Comparison of ENCODE assay signal across 8 cellular contexts in the genomic region with DNA sequence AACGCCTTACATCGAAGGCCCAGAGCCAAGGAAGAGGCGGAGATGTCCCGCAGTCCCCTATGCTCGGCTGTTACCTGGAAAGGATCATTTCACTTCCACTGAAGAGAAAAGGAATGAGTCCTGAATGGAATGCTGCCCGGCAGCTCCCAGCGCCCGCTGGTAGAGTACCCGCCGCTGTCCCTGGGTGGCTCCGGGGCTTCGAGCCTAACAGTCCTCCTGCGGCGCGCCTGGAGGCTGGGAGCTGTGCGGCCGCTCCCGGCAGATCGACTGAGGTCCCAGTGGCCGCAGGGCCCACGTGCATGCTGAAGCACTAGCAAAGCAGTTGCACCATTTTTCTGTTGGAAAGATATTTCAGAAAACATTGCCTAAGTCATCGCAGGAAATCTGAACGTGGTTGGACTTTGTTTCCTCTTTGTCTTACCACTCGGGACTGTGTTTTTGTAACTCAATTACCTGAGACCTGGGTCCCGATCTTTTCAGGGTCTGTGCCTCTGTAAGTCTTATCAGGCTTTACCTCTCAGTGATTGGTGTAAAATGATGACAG. TPM values are rescaled to one million over a fixed set of nuclear protein-coding genes. Genes with fewer than 3 reads are reported as not detected.
DNase-seq lines count a peak whose midpoint lies in the region; ATAC-seq, FAIRE-seq and TF ChIP-seq lines count a peak whose summit lies in the region.

No MANE protein-coding gene starts in this region.

- TF ChIP-seq CTCF in BE2C (IDR thresholded peaks at IDR 0.05; ENCODE audit: low read depth, low read length) (no peak), WERI-Rb-1 (IDR thresholded peaks at IDR 0.05; ENCODE audit: low read depth, low read length) (no peak), gastroesophageal sphincter (IDR thresholded peaks at IDR 0.05) (peak in 2 of 4 experiments; percentile 17 to 35), GM10248 (IDR thresholded peaks at IDR 0.05; ENCODE audit: control extremely low read depth, extremely low read depth, low read depth, missing control alignments) (no peak)

- H3K36me3 ChIP-seq in BE2C (no peaks in the 10 kb centered on the region), WERI-Rb-1 (no peaks in the 10 kb centered on the region), gastroesophageal sphincter (no peaks in the 10 kb centered on the region), neuron (ENCODE audit: insufficient read depth, low read length) (no peaks in the 10 kb centered on the region)

- no peak for TF ChIP-seq EP300 in gastroesophageal sphincter (IDR thresholded peaks at IDR 0.05)

- H3K4me3 ChIP-seq in BE2C (ENCODE audit: low read depth, low read length) (peak overlapping the region; percentile 90), WERI-Rb-1 (ENCODE audit: low read depth, low read length) (peak overlapping the region; percentile 95), gastroesophageal sphincter (peak overlapping the region in 1 of 2 donors; percentile 96), neuron (ENCODE audit: low read length) (peak overlapping the region; percentile 86)

- H3K9me3 ChIP-seq in BE2C (no peaks in the 10 kb centered on the region), WERI-Rb-1 (ENCODE audit: severe bottlenecking) (no peaks in the 10 kb centered on the region), gastroesophageal sphincter (no peaks in the 10 kb centered on the region), neuron (ENCODE audit: low read length) (no peaks in the 10 kb centered on the region)

- no peaks in the 10 kb centered on the region; the same call in 1 of the 2 replicates for H3K4me1 ChIP-seq in BE2C
- H3K4me1 ChIP-seq in gastroesophageal sphincter: peaks cover 0 to 64% (median 24%) of the 10 kb centered on the region in 3 donors
- H3K4me1 ChIP-seq in neuron (ENCODE audit: insufficient read depth, low read length): peaks cover 36% of the 10 kb centered on the region

- peak; percentile 57 for FAIRE-seq in HTR-8/SVneo (lab: Jason Lieb, UNC)

- H2AFZ ChIP-seq in neuron (ENCODE audit: low read depth, low read length): peak overlapping the region; percentile 29

- ATAC-seq in gastroesophageal sphincter: peak; percentile 18
- no peak for ATAC-seq in GM21576 (IDR thresholded peaks at IDR 0.05; ENCODE audit: unreplicated experiment)
- ATAC-seq in HG02981 (IDR thresholded peaks at IDR 0.05; ENCODE audit: unreplicated experiment): no peak

- POLR2A ChIA-PET in GM10248 (lab: Yijun Ruan, JAX): no interaction called here

- H3K27me3 ChIP-seq in BE2C: peaks cover 23% of the 10 kb centered on the region
- H3K27me3 ChIP-seq in WERI-Rb-1 (ENCODE audit: insufficient read depth, low read depth, severe bottlenecking): peaks cover 24% of the 10 kb centered on the region
- H3K27me3 ChIP-seq in gastroesophageal sphincter: peaks cover 24% of the 10 kb centered on the region
- peaks cover 21% of the 10 kb centered on the region for H3K27me3 ChIP-seq in neuron (ENCODE audit: insufficient read depth, low read length)

- DNase-seq in BE2C (peak; percentile 83), HTR-8/SVneo (ENCODE audit: insufficient read length, low spot score) (no peak), WERI-Rb-1 (peak; percentile 35), GM10248 (ENCODE audit: extremely low spot score) (no peak)

- H3K27ac ChIP-seq in WERI-Rb-1 (no peak overlapping the region), gastroesophageal sphincter (peak overlapping the region in 3 of 4 donors; percentile 75 to 100 (median 99))

- no peak for TF ChIP-seq POLR2A in gastroesophageal sphincter (IDR thresholded peaks at IDR 0.05)

- CTCF ChIA-PET in GM10248 (lab: Yijun Ruan, JAX): interaction anchor here (1.5 to 4.9 kb wide), 2 partner anchors 380 to 892 kb away, joined by 3 to 61 read pairs; no protein-coding TSS in a partner anchor

- WGBS in gastroesophageal sphincter (ENCODE audit: low coverage in 1 of 2), 2 donors: 2 to 19% methylated on average over 9 to 10 of the region's 25 CpGs

RNA-seq across cellular contexts. Expression of a gene that starts 1.0 kb away (rescaled TPM):
- not detected for polyA plus RNA-seq in BE2C (2012; ENCODE audit: insufficient read depth, insufficient read length, low read depth)
- not detected for total RNA-seq in gastroesophageal sphincter

RNA-seq across cellular contexts. Expression of a gene that starts 13.6 kb away (rescaled TPM):
- polyA plus RNA-seq in BE2C (2012; ENCODE audit: insufficient read depth, insufficient read length, low read depth): 0.28 TPM
- 1 to 10 TPM in 2 of 4 donors, under 1 TPM in 2; 0.46 to 2.2 (median 0.87) TPM for total RNA-seq in gastroesophageal sphincter

Comparison
In these comparisons a context has a peak if more than half of its experiments do, and no peak if none do; other contexts are left out.
1. DNase-seq: peak in BE2C (single experiment) and WERI-Rb-1 (single experiment); none in HTR-8/SVneo (single experiment) and GM10248 (single experiment).